In the genomic region with DNA sequence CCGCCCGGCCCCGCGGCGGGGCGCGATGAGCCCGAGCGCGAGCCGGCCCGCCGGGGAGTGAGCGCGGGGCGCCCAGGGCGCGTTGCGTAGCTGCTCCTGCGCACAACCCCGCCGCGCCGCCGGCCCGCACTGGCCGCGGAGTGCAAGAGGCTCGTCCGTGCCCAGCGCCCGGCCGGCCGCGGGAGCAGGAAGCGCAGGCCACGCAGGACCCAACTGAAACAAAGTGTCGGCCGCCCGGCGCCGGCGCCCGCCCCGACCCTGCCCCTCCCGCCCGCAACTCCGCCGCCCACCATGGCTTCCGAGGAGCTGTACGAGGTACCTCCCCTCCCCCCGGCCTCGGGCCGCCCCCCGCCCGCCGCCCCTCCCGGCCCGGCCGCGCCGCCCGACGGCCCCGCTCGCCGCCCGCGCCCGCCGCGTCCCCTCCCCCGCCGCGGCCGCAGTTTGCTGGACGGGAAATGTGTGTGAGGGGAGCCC, we compare ENCODE assay signal across 1 cellular context.
A peak's percentile ranks its signal among the peaks of the same experiment; 100 is the strongest.
TF ChIP-seq lines count a peak whose summit lies in the region.

No MANE protein-coding gene starts in this region.

TF ChIP-seq in K562, 482 proteins besides CTCF, POLR2A, EP300 and RAD21 (continued from another document):
- TF ChIP-seq, protein P1, sequence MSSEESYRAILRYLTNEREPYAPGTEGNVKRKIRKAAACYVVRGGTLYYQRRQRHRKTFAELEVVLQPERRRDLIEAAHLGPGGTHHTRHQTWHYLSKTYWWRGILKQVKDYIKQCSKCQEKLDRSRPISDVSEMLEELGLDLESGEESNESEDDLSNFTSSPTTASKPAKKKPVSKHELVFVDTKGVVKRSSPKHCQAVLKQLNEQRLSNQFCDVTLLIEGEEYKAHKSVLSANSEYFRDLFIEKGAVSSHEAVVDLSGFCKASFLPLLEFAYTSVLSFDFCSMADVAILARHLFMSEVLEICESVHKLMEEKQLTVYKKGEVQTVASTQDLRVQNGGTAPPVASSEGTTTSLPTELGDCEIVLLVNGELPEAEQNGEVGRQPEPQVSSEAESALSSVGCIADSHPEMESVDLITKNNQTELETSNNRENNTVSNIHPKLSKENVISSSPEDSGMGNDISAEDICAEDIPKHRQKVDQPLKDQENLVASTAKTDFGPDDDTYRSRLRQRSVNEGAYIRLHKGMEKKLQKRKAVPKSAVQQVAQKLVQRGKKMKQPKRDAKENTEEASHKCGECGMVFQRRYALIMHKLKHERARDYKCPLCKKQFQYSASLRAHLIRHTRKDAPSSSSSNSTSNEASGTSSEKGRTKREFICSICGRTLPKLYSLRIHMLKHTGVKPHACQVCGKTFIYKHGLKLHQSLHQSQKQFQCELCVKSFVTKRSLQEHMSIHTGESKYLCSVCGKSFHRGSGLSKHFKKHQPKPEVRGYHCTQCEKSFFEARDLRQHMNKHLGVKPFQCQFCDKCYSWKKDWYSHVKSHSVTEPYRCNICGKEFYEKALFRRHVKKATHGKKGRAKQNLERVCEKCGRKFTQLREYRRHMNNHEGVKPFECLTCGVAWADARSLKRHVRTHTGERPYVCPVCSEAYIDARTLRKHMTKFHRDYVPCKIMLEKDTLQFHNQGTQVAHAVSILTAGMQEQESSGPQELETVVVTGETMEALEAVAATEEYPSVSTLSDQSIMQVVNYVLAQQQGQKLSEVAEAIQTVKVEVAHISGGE (CRISPR knock-in tag; IDR thresholded peaks at IDR 0.05) = peak in 1 of 3 experiments; percentile 84; a peak in 2 of 6 replicates
- TF ChIP-seq HNRNPLL (IDR thresholded peaks at IDR 0.05; ENCODE audit: low read depth, low read length, poor library complexity, severe bottlenecking) (peak; percentile 56), TAF1 (IDR thresholded peaks at IDR 0.05; ENCODE audit: control insufficient read depth, extremely low read depth, insufficient read depth, low read length, severe bottlenecking) (peak; percentile 41), RBBP5 (IDR thresholded peaks at IDR 0.05; ENCODE audit: borderline replicate concordance, insufficient read depth, low read length, poor library complexity, severe bottlenecking) (peak; percentile 78), CHD1 (IDR thresholded peaks at IDR 0.05; ENCODE audit: low read length) (peak; percentile 59), SMAD4 (CRISPR knock-in tag; conservative IDR thresholded peaks at IDR 0.05) (0 out of 2 replicates have a peak, but pooled peaks have one; percentile 32), YY1 (IDR thresholded peaks at IDR 0.05; ENCODE audit: borderline replicate concordance in 1 of 3, control insufficient read depth in 1 of 3, extremely low read depth in 1 of 3, insufficient read depth in 3 of 3, insufficient read length in 1 of 3, insufficient replicate concordance in 2 of 3, low read depth in 1 of 3, low read length in 2 of 3) (peak in 1 of 3 experiments; percentile 32), HSF4 (CRISPR knock-in tag; IDR thresholded peaks at IDR 0.05; ENCODE audit: borderline replicate concordance) (no peak), ZBTB7A (IDR thresholded peaks at IDR 0.05; ENCODE audit: borderline replicate concordance, control insufficient read depth, low read depth, low read length) (0 out of 2 replicates have a peak, but pooled peaks have one; percentile 38), FOSL1 (tag; conservative IDR thresholded peaks at IDR 0.05) (peak; percentile 40), ZNF354B (CRISPR knock-in tag; IDR thresholded peaks at IDR 0.05) (no peak), MECOM (CRISPR knock-in tag; IDR thresholded peaks at IDR 0.05) (no peak), ZC3H8 (IDR thresholded peaks at IDR 0.05) (no peak), ZFX (CRISPR knock-in tag; IDR thresholded peaks at IDR 0.05) (peak; percentile 48; the same call in 1 of the 2 replicates)
- TF ChIP-seq, protein P2, sequence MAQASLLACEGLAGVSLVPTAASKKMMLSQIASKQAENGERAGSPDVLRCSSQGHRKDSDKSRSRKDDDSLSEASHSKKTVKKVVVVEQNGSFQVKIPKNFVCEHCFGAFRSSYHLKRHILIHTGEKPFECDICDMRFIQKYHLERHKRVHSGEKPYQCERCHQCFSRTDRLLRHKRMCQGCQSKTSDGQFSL (CRISPR knock-in tag; IDR thresholded peaks at IDR 0.05) = 0 out of 2 replicates have a peak, but pooled peaks have one; percentile 14
- TF ChIP-seq, protein P2 (tag; IDR thresholded peaks at IDR 0.05) = no peak
- TF ChIP-seq, protein P3, sequence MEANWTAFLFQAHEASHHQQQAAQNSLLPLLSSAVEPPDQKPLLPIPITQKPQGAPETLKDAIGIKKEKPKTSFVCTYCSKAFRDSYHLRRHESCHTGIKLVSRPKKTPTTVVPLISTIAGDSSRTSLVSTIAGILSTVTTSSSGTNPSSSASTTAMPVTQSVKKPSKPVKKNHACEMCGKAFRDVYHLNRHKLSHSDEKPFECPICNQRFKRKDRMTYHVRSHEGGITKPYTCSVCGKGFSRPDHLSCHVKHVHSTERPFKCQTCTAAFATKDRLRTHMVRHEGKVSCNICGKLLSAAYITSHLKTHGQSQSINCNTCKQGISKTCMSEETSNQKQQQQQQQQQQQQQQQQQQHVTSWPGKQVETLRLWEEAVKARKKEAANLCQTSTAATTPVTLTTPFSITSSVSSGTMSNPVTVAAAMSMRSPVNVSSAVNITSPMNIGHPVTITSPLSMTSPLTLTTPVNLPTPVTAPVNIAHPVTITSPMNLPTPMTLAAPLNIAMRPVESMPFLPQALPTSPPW (CRISPR knock-in tag; IDR thresholded peaks at IDR 0.05) = peak; percentile 77
- TF ChIP-seq, protein P4, sequence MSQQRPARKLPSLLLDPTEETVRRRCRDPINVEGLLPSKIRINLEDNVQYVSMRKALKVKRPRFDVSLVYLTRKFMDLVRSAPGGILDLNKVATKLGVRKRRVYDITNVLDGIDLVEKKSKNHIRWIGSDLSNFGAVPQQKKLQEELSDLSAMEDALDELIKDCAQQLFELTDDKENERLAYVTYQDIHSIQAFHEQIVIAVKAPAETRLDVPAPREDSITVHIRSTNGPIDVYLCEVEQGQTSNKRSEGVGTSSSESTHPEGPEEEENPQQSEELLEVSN (IDR thresholded peaks at IDR 0.05; ENCODE audit: borderline replicate concordance in 1 of 2, extremely low read depth in 1 of 2, insufficient read depth in 1 of 2, insufficient read length in 1 of 2, low read depth in 1 of 2, low read length in 1 of 2, poor library complexity in 1 of 2, severe bottlenecking in 1 of 2) = peak in 1 of 2 experiments; percentile 2
